22 cellular contexts compared by ENCODE assay signal in genomic region chr14:71891970-71892369, GRCh38. TPM values are rescaled to one million over a fixed set of nuclear protein-coding genes. Genes with fewer than 3 reads are reported as not detected.
DNase-seq lines count a peak whose midpoint lies in the region; TF ChIP-seq lines count a peak whose summit lies in the region.
"Had no signal": no experiment of that assay in that cellular context is flagged by ENCODE, and none has a peak within 500 bp of the region (broad histone marks: within the 10 kb centered on the region; RNA-seq: fewer than 3 reads in every experiment).

No MANE protein-coding gene starts in this region.

- peaks cover 9% of the 10 kb centered on the region for H3F3A ChIP-seq in neural progenitor cell (ENCODE audit: low read depth)

- H3K4me3 Mint-ChIP-seq in neural progenitor cell: no peak overlapping the region
- H3K4me3 Mint-ChIP-seq in activated naive CD8-positive, alpha-beta T cell treated with anti-CD3 and anti-CD28 coated beads for 36 hours: no peak overlapping the region
- H3K4me3 Mint-ChIP-seq: B cell had no signal

- H3K9me3 Mint-ChIP-seq in neural progenitor cell: peaks cover 14% of the 10 kb centered on the region
- peaks cover 8% of the 10 kb centered on the region for H3K9me3 Mint-ChIP-seq in activated naive CD8-positive, alpha-beta T cell treated with anti-CD3 and anti-CD28 coated beads for 36 hours

- H3K4me1 ChIP-seq in HUES48 (ENCODE audit: control insufficient read depth, insufficient read depth, low read length) (peaks cover 38% of the 10 kb centered on the region), neural progenitor cell (peaks cover 25% of the 10 kb centered on the region)
- H3K4me1 ChIP-seq: A549 had no signal

- H3K27me3 ChIP-seq in HUES48 (ENCODE audit: control insufficient read depth, insufficient read depth, low read length) (no peaks in the 10 kb centered on the region), neural progenitor cell (no peaks in the 10 kb centered on the region)

- H4K20me1 ChIP-seq in neural progenitor cell (ENCODE audit: low read depth): no peaks in the 10 kb centered on the region

- peaks cover 3% of the 10 kb centered on the region for H3K4me1 Mint-ChIP-seq in neural progenitor cell
- H3K4me1 Mint-ChIP-seq in activated naive CD8-positive, alpha-beta T cell treated with anti-CD3 and anti-CD28 coated beads for 36 hours: peaks cover 5% of the 10 kb centered on the region
- H3K4me1 Mint-ChIP-seq: B cell, IgD-negative memory B cell had no signal

- H3K9me3 ChIP-seq in HUES48 (ENCODE audit: control insufficient read depth, insufficient read depth, low read length) (peaks cover 12% of the 10 kb centered on the region), neural progenitor cell (ENCODE audit: low read depth) (no peaks in the 10 kb centered on the region)
- H3K9me3 ChIP-seq: A549 had no signal

- no peak for TF ChIP-seq CTCF in neural progenitor cell (IDR thresholded peaks at IDR 0.05)

- H3K27ac Mint-ChIP-seq in neural progenitor cell: no peak overlapping the region
- H3K27ac Mint-ChIP-seq in activated naive CD8-positive, alpha-beta T cell treated with anti-CD3 and anti-CD28 coated beads for 36 hours: no peak overlapping the region
- H3K27ac Mint-ChIP-seq: B cell, IgD-negative memory B cell had no signal

- DNase-seq in astrocyte of the hippocampus (ENCODE audit: low read depth, low spot score) (peak; percentile 15), iPS DF 4.7 (ENCODE audit: extremely low read depth, low spot score) (peak; percentile 44), neural progenitor cell (ENCODE audit: low spot score) (peak; percentile 38), occipital lobe (lab: John Stamatoyannopoulos, UW) (no peak), UCSD-AML1 (lab: John Stamatoyannopoulos, UW; ENCODE audit: unreplicated experiment) (no peak), SHP77 (lab: John Stamatoyannopoulos, UW) (no peak)
- no peak for DNase-seq in activated naive CD8-positive, alpha-beta T cell treated with anti-CD3 and anti-CD28 coated beads for 36 hours
- DNase-seq: EL; HCEC 1CT; NCI-H1105; NCI-H2029 treated with DMSO at 0.1 percent for 48 hours; NCI-H345; NCI-H524; NCI-H774; NK-92 treated with Interleukin-12 subunit alpha and Interleukin-12 subunit beta, amount 100 ng/mL, for 24 hours had no signal

- no peak overlapping the region for H2AFZ ChIP-seq in neural progenitor cell (replicated peaks)

- peak overlapping the region; percentile 48; the same call in 1 of the 2 replicates for H3K9ac ChIP-seq in HUES48 (ENCODE audit: low read depth, low read length)
- H3K9ac ChIP-seq in neural progenitor cell: no peak overlapping the region

- no peaks in the 10 kb centered on the region for H3K36me3 Mint-ChIP-seq in neural progenitor cell
- H3K36me3 Mint-ChIP-seq in activated naive CD8-positive, alpha-beta T cell treated with anti-CD3 and anti-CD28 coated beads for 36 hours: no peaks in the 10 kb centered on the region
- H3K36me3 Mint-ChIP-seq: IgD-negative memory B cell had no signal

- peak overlapping the region; percentile 23 for H3K4me2 ChIP-seq in neural progenitor cell
- H3K4me2 ChIP-seq: A549 had no signal

- H3K27me3 Mint-ChIP-seq in neural progenitor cell (ENCODE audit: insufficient read depth, low read depth): peaks cover 7% of the 10 kb centered on the region
- peaks cover 27% of the 10 kb centered on the region for H3K27me3 Mint-ChIP-seq in activated naive CD8-positive, alpha-beta T cell treated with anti-CD3 and anti-CD28 coated beads for 36 hours

- H3K36me3 ChIP-seq in HUES48 (ENCODE audit: control insufficient read depth, insufficient read depth, low read length) (no peaks in the 10 kb centered on the region), neural progenitor cell (no peaks in the 10 kb centered on the region)

- H3K79me2 ChIP-seq in neural progenitor cell (ENCODE audit: low read depth): no peaks in the 10 kb centered on the region

- H3K27ac ChIP-seq in HUES48 (ENCODE audit: low read depth, low read length): peak overlapping the region; percentile 99
- peak overlapping the region; percentile 60 for H3K27ac ChIP-seq in neural progenitor cell
- H3K27ac ChIP-seq: A549 had no signal

- H3K4me3 ChIP-seq in HUES48 (ENCODE audit: low read depth, low read length) (peak overlapping the region; percentile 40; the same call in 1 of the 2 replicates), neural progenitor cell (no peak overlapping the region)
- H3K4me3 ChIP-seq: A549 had no signal

RNA-seq across cellular contexts. Expression of gene RGS6, which starts 40.3 kb away (rescaled TPM):
- total RNA-seq in neural progenitor cell (ENCODE audit: low replicate concordance) (0.80 and 2.0 TPM in 2 replicates), occipital lobe (6.9 TPM)
- under 1 TPM; 0.10 to 0.44 TPM for total RNA-seq in activated naive CD8-positive, alpha-beta T cell treated with anti-CD3 and anti-CD28 coated beads for 36 hours
- total RNA-seq: B cell, HT1080, OCI-LY7, SK-MEL-5 had no signal

Comparison
In these comparisons a context has a peak if more than half of its experiments do, and no peak if none do; other contexts are left out.
1. DNase-seq: peak in astrocyte of the hippocampus (single experiment), iPS DF 4.7 (single experiment) and neural progenitor cell (single experiment); none in occipital lobe (single experiment), UCSD-AML1 (single experiment), activated naive CD8-positive, alpha-beta T cell treated with anti-CD3 and anti-CD28 coated beads for 36 hours (single experiment) and SHP77 (0 of 2).